ENCODE assay signal across 8 cellular contexts in the genomic region with DNA sequence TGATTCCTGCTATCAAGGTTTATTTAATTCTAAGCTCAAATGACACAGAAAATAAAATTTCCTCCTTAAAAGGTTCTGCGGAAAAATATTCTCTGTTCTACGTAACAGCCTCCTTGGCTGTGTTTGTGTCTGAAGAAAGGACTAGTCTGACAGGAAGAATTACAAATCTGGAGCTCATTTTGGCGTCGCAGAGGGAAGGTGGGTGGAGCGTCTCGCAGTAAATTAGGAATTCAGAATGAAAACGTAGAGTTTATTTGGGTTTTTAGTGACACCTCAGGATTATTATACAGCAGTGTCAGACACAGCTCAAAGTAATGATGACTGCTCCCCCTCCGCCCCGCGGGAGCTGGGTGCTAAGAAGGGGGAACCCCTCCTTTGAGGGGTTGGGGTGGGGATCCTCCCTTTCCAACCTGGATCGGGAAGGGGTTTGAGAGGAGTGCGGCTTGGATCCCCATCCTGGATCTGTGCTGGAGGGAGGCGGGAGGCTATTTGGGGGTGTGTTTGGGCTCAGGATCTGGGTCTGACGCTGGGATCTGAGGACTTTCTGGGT. TPM values are rescaled to one million over a fixed set of nuclear protein-coding genes. Genes with fewer than 3 reads are reported as not detected.
DNase-seq lines count a peak whose midpoint lies in the region; ATAC-seq, FAIRE-seq and TF ChIP-seq lines count a peak whose summit lies in the region.

No MANE protein-coding gene starts in this region.

- H3K9me3 ChIP-seq in cardiac muscle cell (ENCODE audit: low read depth) = no peaks in the 10 kb centered on the region
- no peaks in the 10 kb centered on the region for H3K9me3 ChIP-seq in GM12878 (replicated peaks; ENCODE audit: control insufficient read depth, insufficient read depth, low read length)

- no peaks in the 10 kb centered on the region for H3K9me3 Mint-ChIP-seq in immature natural killer cell
- H3K9me3 Mint-ChIP-seq in stimulated activated naive CD8-positive, alpha-beta T cell treated with anti-CD3 and anti-CD28 coated beads, Interleukin-15, Interleukin-2, amounts not matched to agents 100 ng/mL and 50 ng/mL, for 24 hours = no peaks in the 10 kb centered on the region

- WGBS in GM12878 (ENCODE audit: insufficient coverage, insufficient replicate concordance, low lambda C conversion rate, missing lambda C conversion rate) = 26% methylated on average over 14 of the region's 14 CpGs

- peak overlapping the region; percentile 96 for H3K4me2 ChIP-seq in GM12878 (ENCODE audit: control insufficient read depth, insufficient read depth)

- TF ChIP-seq CTCF in cardiac muscle cell (IDR thresholded peaks at IDR 0.05; ENCODE audit: low read depth, low read length) = no peak
- no peak for TF ChIP-seq CTCF in GM12878 (IDR thresholded peaks at IDR 0.05 in 2 of 3, conservative IDR thresholded peaks at IDR 0.05 in 1 of 3; ENCODE audit: control insufficient read depth in 2 of 3, extremely low read depth in 1 of 3, insufficient read depth in 1 of 3, low read depth in 3 of 3, low read length in 3 of 3)

- H3K4me1 ChIP-seq in cardiac muscle cell (ENCODE audit: low read depth) (peaks cover 7% of the 10 kb centered on the region), GM12878 (ENCODE audit: control insufficient read depth, insufficient read depth, low read length) (peaks cover 8% of the 10 kb centered on the region; the same call in 1 of the 2 replicates)

- H3K27me3 Mint-ChIP-seq in immature natural killer cell (ENCODE audit: low read depth in 3 of 3) = peaks cover 4 to 16% (median 5%) of the 10 kb centered on the region in 3 donors
- H3K27me3 Mint-ChIP-seq in stimulated activated naive CD8-positive, alpha-beta T cell treated with anti-CD3 and anti-CD28 coated beads, Interleukin-15, Interleukin-2, amounts not matched to agents 100 ng/mL and 50 ng/mL, for 24 hours = no peaks in the 10 kb centered on the region

- H2AFZ ChIP-seq in GM12878 (ENCODE audit: control insufficient read depth, low read depth, low read length) = peak overlapping the region; percentile 87

- H3K4me1 Mint-ChIP-seq in immature natural killer cell = peaks cover 78 to 87% of the 10 kb centered on the region in 2 donors
- peaks cover 54% of the 10 kb centered on the region for H3K4me1 Mint-ChIP-seq in stimulated activated naive CD8-positive, alpha-beta T cell treated with anti-CD3 and anti-CD28 coated beads, Interleukin-15, Interleukin-2, amounts not matched to agents 100 ng/mL and 50 ng/mL, for 24 hours (ENCODE audit: low read depth)

- SMC1A ChIA-PET in GM12878 (lab: Charles Lee; ENCODE audit: uncharacterized antibody, unreplicated experiment) = interaction anchor here (0.8 to 7.8 kb wide), 13 partner anchors 9 to 111 kb away, joined by 3 to 113 read pairs (median 4); no protein-coding TSS in a partner anchor

- CTCF ChIA-PET in GM12878 (lab: Yijun Ruan, JAX) = interaction anchor here (0.9 to 3.4 kb wide), 10 partner anchors 13 to 107 kb away, joined by 3 to 20 read pairs (median 3); no protein-coding TSS in a partner anchor

- no peaks in the 10 kb centered on the region for H3K27me3 ChIP-seq in cardiac muscle cell
- no peaks in the 10 kb centered on the region for H3K27me3 ChIP-seq in GM12878 (replicated peaks in 1 of 2; ENCODE audit: control insufficient read depth in 2 of 2, insufficient read depth in 2 of 2, low read length in 1 of 2)

- H4K20me1 ChIP-seq in GM12878 (ENCODE audit: control insufficient read depth, insufficient read depth) = no peaks in the 10 kb centered on the region

- H3K9ac ChIP-seq in GM12878 (ENCODE audit: control insufficient read depth, insufficient read depth, low read length) = peak overlapping the region; percentile 53

- in situ Hi-C loops in GM12878 (cut with MboI) = no loop called here

- RAD21 ChIA-PET in GM12878 (lab: Charles Lee; ENCODE audit: unreplicated experiment) = interaction anchor here (0.7 to 7.2 kb wide), 8 partner anchors 9 to 128 kb away, joined by 3 to 83 read pairs (median 4); no protein-coding TSS in a partner anchor

- no peak for TF ChIP-seq EP300 in GM12878 (IDR thresholded peaks at IDR 0.05; ENCODE audit: borderline replicate concordance in 1 of 2, control insufficient read depth in 1 of 2, low read depth in 2 of 2, low read length in 2 of 2)

- H3K27ac ChIP-seq in cardiac muscle cell (no peak overlapping the region), GM12878 (ENCODE audit: control insufficient read depth, insufficient read depth) (no peak overlapping the region)

- H3K27ac Mint-ChIP-seq in immature natural killer cell = peak overlapping the region; percentile 92 to 96 (median 94)
- peak overlapping the region; percentile 74 for H3K27ac Mint-ChIP-seq in stimulated activated naive CD8-positive, alpha-beta T cell treated with anti-CD3 and anti-CD28 coated beads, Interleukin-15, Interleukin-2, amounts not matched to agents 100 ng/mL and 50 ng/mL, for 24 hours

- POLR2A ChIA-PET in GM12878 (lab: Charles Lee) = interaction anchor here (0.6 to 1.9 kb wide), 4 partner anchors 10 to 1472 kb away, joined by 3 to 11 read pairs (median 4); no protein-coding TSS in a partner anchor

- peaks cover 0 to 3% (median under 1%) of the 10 kb centered on the region in 3 donors for H3K36me3 Mint-ChIP-seq in immature natural killer cell
- H3K36me3 Mint-ChIP-seq in stimulated activated naive CD8-positive, alpha-beta T cell treated with anti-CD3 and anti-CD28 coated beads, Interleukin-15, Interleukin-2, amounts not matched to agents 100 ng/mL and 50 ng/mL, for 24 hours (ENCODE audit: low read depth) = no peaks in the 10 kb centered on the region

- no peak for TF ChIP-seq POLR2A in GM12878 (IDR thresholded peaks at IDR 0.05; ENCODE audit: low read depth, low read length)

- intact Hi-C loops in Right ventricle myocardium inferior (cut with DNase I) (no loop called here), GM12878 (cut with micrococcal nuclease; ENCODE audit: unreplicated experiment) (no loop called here)

- H3K4me3 ChIP-seq in cardiac muscle cell = peak overlapping the region; percentile 26
- peak overlapping the region; percentile 71 for H3K4me3 ChIP-seq in GM12878

- peak in 1 of 2 donors; percentile 48 for DNase-seq in cardiac muscle cell (ENCODE audit: low read depth in 1 of 2, low spot score in 1 of 2)
- no peak for DNase-seq in Right ventricle myocardium inferior (ENCODE audit: missing footprints)
- DNase-seq in GM12878 (ENCODE audit: low read depth, low spot score) = no peak
- DNase-seq in immature natural killer cell = no peak
- no peak for DNase-seq in cerebellar nuclear complex (lab: John Stamatoyannopoulos, UW)

- no peak for ATAC-seq in Right ventricle myocardium inferior
- no peak for ATAC-seq in GM12878
- no peak for ATAC-seq in HG03571 (IDR thresholded peaks at IDR 0.05; ENCODE audit: unreplicated experiment)
- ATAC-seq in GM19023 (IDR thresholded peaks at IDR 0.05; ENCODE audit: unreplicated experiment) = no peak

- H3K36me3 ChIP-seq in cardiac muscle cell (no peaks in the 10 kb centered on the region), GM12878 (ENCODE audit: control insufficient read depth in 2 of 2, insufficient read depth in 2 of 2, low read length in 1 of 2) (no peaks in the 10 kb centered on the region)

- H3K79me2 ChIP-seq in GM12878 (ENCODE audit: control insufficient read depth, insufficient read depth, low read length) = peaks cover 19% of the 10 kb centered on the region

- TF ChIP-seq RAD21 in GM12878 (IDR thresholded peaks at IDR 0.05; ENCODE audit: insufficient read depth, low read depth, low read length) = no peak

- no TSS peak for BruUV-seq in GM12878 (replicated peaks; lab: Mats Ljungman, UMichigan)

- FAIRE-seq in GM12878 (lab: Jason Lieb, UNC) = no peak

- H3K4me3 Mint-ChIP-seq in immature natural killer cell = peak overlapping the region; percentile 87 to 94 (median 90)
- H3K4me3 Mint-ChIP-seq in stimulated activated naive CD8-positive, alpha-beta T cell treated with anti-CD3 and anti-CD28 coated beads, Interleukin-15, Interleukin-2, amounts not matched to agents 100 ng/mL and 50 ng/mL, for 24 hours = peak overlapping the region; percentile 87

TF ChIP-seq in GM12878, 131 proteins besides CTCF, POLR2A, EP300 and RAD21 (continues in another document):
- TF ChIP-seq RELB (IDR thresholded peaks at IDR 0.05; ENCODE audit: low read depth) (no peak), NR2F1 (conservative IDR thresholded peaks at IDR 0.05) (no peak), ZNF207 (IDR thresholded peaks at IDR 0.05; ENCODE audit: borderline replicate concordance) (no peak)

RNA-seq across cellular contexts. Expression of gene TGFBR1, which starts 0.9 kb away (rescaled TPM):
- total RNA-seq in cardiac muscle cell (17.2 and 18.1 TPM in 2 replicates), Right ventricle myocardium inferior (14.8 TPM), GM12878 (2014; rRNA removed) (16.9 and 21.1 TPM in 2 replicates), GM12878 (2014; rRNA removed; fragmentation: Illumina TruSeq; extraction: Trizol) (19.6 and 20.8 TPM in 2 replicates), GM12878 (2021) (26.6 and 27.2 TPM in 2 replicates)
- polyA plus RNA-seq in cardiac muscle cell (11.1 and 25.0 TPM in 2 replicates), GM12878 (2011; rRNA removed) (16.6 and 23.8 TPM in 2 replicates), GM12878 (2014; fragmentation: Illumina TruSeq; extraction: Trizol) (13.6 and 17.5 TPM in 2 replicates), GM12878 (2014; fragmentation: Nextera tagmentation; extraction: Ambion mirVana) (10 to 100 TPM in 1 of 2 experiments, 1 to 10 TPM in 1; 5.7 to 19.6 TPM), GM12878 (2014; rRNA removed) (8.5 and 10.9 TPM in 2 replicates), GM12878 (2016; fragmentation: Nextera tagmentation; extraction: Ambion mirVana) (10 to 100 TPM in 1 of 2 experiments, 1 to 10 TPM in 1; 2.9 to 16.6 TPM), immature natural killer cell (10 to 100 TPM; 34.2 to 71.0 (median 67.8) TPM)
- 42.4 and 49.4 TPM in 2 replicates for total RNA-seq in GM12878 (2013; cell fraction: nucleolus; rRNA removed)
- 4.6 TPM for polyA plus RNA-seq in GM12878 (2011; ENCODE audit: low read depth)
- polyA plus RNA-seq in GM12878 (2011; cell fraction: cytosol; rRNA removed) = 13.3 and 15.2 TPM in 2 replicates
- 6.9 and 7.3 TPM in 2 replicates for polyA plus RNA-seq in GM12878 (2011; cell fraction: nucleus; rRNA removed)
- polyA plus RNA-seq in GM12878 (2012) = 4.8 and 5.8 TPM in 2 replicates
- polyA minus RNA-seq in GM12878 (2011; rRNA and poly(A)+ RNA removed) = 57.4 and 63.6 TPM in 2 replicates
- polyA minus RNA-seq in GM12878 (2011; cell fraction: cytosol; rRNA and poly(A)+ RNA removed) = 19.1 and 24.2 TPM in 2 replicates
- 10.2 and 14.4 TPM in 2 replicates for polyA minus RNA-seq in GM12878 (2011; cell fraction: nucleus; rRNA and poly(A)+ RNA removed)
